ENCODE assay signal across 1 cellular context in genomic region chr3:107963581-107963980, GRCh38.
TF ChIP-seq lines count a peak whose summit lies in the region.

No MANE protein-coding gene starts in this region.

TF ChIP-seq in GM23338, 12 proteins besides CTCF, POLR2A, EP300 and RAD21 (continued from another document):
- no peak for TF ChIP-seq ZNF462 (CRISPR knock-in tag; IDR thresholded peaks at IDR 0.05)
- TF ChIP-seq JUNB (IDR thresholded peaks at IDR 0.05; ENCODE audit: unreplicated experiment), result no peak
- TF ChIP-seq NANOG (IDR thresholded peaks at IDR 0.05; ENCODE audit: borderline replicate concordance), result no peak
